In genomic region chr12:81942588-81942987, GRCh38 we compare ENCODE assay signal across 10 cellular contexts.
DNase-seq lines count a peak whose midpoint lies in the region; ATAC-seq and TF ChIP-seq lines count a peak whose summit lies in the region.
"Had no signal": no experiment of that assay in that cellular context is flagged by ENCODE, and none has a peak within 500 bp of the region (broad histone marks: within the 10 kb centered on the region; RNA-seq: fewer than 3 reads in every experiment).

No MANE protein-coding gene starts in this region.

- H3K4me1 ChIP-seq in right atrium auricular region, result no peaks in the 10 kb centered on the region

- no peaks in the 10 kb centered on the region for H3K27me3 ChIP-seq in CD4-positive, alpha-beta T cell (ENCODE audit: control insufficient read depth, insufficient read depth, low read length)
- H3K27me3 ChIP-seq in right atrium auricular region, result no peaks in the 10 kb centered on the region

- H3K36me3 ChIP-seq in right atrium auricular region, result no peaks in the 10 kb centered on the region

- H3K36me3 Mint-ChIP-seq in CD4-positive, alpha-beta T cell (ENCODE audit: low read depth), result no peaks in the 10 kb centered on the region
- H3K36me3 Mint-ChIP-seq in activated T-helper 1 cell treated with anti-CD3 and anti-CD28 coated beads, Interleukin-12 subunit alpha, Interleukin-12 subunit beta, Interleukin-2, Interleukin-4 antibody, amounts not matched to agents 30 ng/mL and 10 ng/mL and 1 ng/mL, durations not matched to agents 14 hours and 24 hours and 36 hours (ENCODE audit: low read depth), result no peaks in the 10 kb centered on the region

- H3K4me1 Mint-ChIP-seq in CD4-positive, alpha-beta T cell (ENCODE audit: low read depth), result peaks cover 60% of the 10 kb centered on the region
- peaks cover 25% of the 10 kb centered on the region for H3K4me1 Mint-ChIP-seq in activated T-helper 1 cell treated with anti-CD3 and anti-CD28 coated beads, Interleukin-12 subunit alpha, Interleukin-12 subunit beta, Interleukin-2, Interleukin-4 antibody, amounts not matched to agents 30 ng/mL and 10 ng/mL and 1 ng/mL, durations not matched to agents 14 hours and 24 hours and 36 hours (ENCODE audit: low read depth)

- POLR2A ChIA-PET in CD4-positive, alpha-beta T cell (lab: Charles Lee), result interaction anchor here (0.7 to 1.4 kb wide), 3 partner anchors 166 to 416 kb away, joined by 3 to 6 read pairs (median 3); partner anchors contain the start of genes CCDC59 and METTL25

- CTCF ChIA-PET in CD4-positive, alpha-beta T cell (lab: Charles Lee), result no interaction called here

- H3K27ac Mint-ChIP-seq in CD4-positive, alpha-beta T cell, result peak overlapping the region; percentile 73
- peak overlapping the region; percentile 45 for H3K27ac Mint-ChIP-seq in activated T-helper 1 cell treated with anti-CD3 and anti-CD28 coated beads, Interleukin-12 subunit alpha, Interleukin-12 subunit beta, Interleukin-2, Interleukin-4 antibody, amounts not matched to agents 30 ng/mL and 10 ng/mL and 1 ng/mL, durations not matched to agents 14 hours and 24 hours and 36 hours

- peak; percentile 68 for ATAC-seq in CD4-positive, alpha-beta T cell (ENCODE audit: poor library complexity)
- ATAC-seq in GM19395 (IDR thresholded peaks at IDR 0.05; ENCODE audit: unreplicated experiment), result peak; percentile 75

- intact Hi-C loops in CD4-positive, alpha-beta T cell (cut with DNase I, micrococcal nuclease), result no loop called here
- intact Hi-C loops in activated T-helper 1 cell treated with anti-CD3 and anti-CD28 coated beads, Interleukin-12 subunit alpha, Interleukin-12 subunit beta, Interleukin-2, Interleukin-4 antibody, amounts not matched to agents 30 ng/mL and 10 ng/mL and 1 ng/mL, durations not matched to agents 14 hours and 24 hours and 36 hours (cut with micrococcal nuclease), result no loop called here

- TF ChIP-seq CTCF in CD4-positive, alpha-beta T cell (IDR thresholded peaks at IDR 0.05), result no peak
- TF ChIP-seq CTCF in GM13976 (IDR thresholded peaks at IDR 0.05; ENCODE audit: borderline replicate concordance, control extremely low read depth, extremely low read depth, insufficient read depth, missing control alignments), result no peak
- TF ChIP-seq CTCF in right atrium auricular region (IDR thresholded peaks at IDR 0.05), result no peak

- no peak overlapping the region for H3K4me3 ChIP-seq in right atrium auricular region

- peaks cover 3% of the 10 kb centered on the region for H3K9me3 Mint-ChIP-seq in CD4-positive, alpha-beta T cell
- H3K9me3 Mint-ChIP-seq in activated T-helper 1 cell treated with anti-CD3 and anti-CD28 coated beads, Interleukin-12 subunit alpha, Interleukin-12 subunit beta, Interleukin-2, Interleukin-4 antibody, amounts not matched to agents 30 ng/mL and 10 ng/mL and 1 ng/mL, durations not matched to agents 14 hours and 24 hours and 36 hours, result no peaks in the 10 kb centered on the region

- H3K4me3 Mint-ChIP-seq in CD4-positive, alpha-beta T cell, result peak overlapping the region; percentile 76
- H3K4me3 Mint-ChIP-seq in activated T-helper 1 cell treated with anti-CD3 and anti-CD28 coated beads, Interleukin-12 subunit alpha, Interleukin-12 subunit beta, Interleukin-2, Interleukin-4 antibody, amounts not matched to agents 30 ng/mL and 10 ng/mL and 1 ng/mL, durations not matched to agents 14 hours and 24 hours and 36 hours, result peak overlapping the region; percentile 32

- DNase-seq in CD4-positive, alpha-beta T cell, result no peak
- DNase-seq in HT-29 (ENCODE audit: low spot score) (peak; percentile 28), GM13976 (ENCODE audit: low spot score) (no peak), NCI-H1417 (lab: John Stamatoyannopoulos, UW) (no peak), right atrium auricular region (ENCODE audit: low spot score) (no peak)
- DNase-seq in activated T-helper 1 cell treated with anti-CD3 and anti-CD28 coated beads, Interleukin-12 subunit alpha, Interleukin-12 subunit beta, Interleukin-2, Interleukin-4 antibody, amounts not matched to agents 30 ng/mL and 10 ng/mL and 1 ng/mL, durations not matched to agents 14 hours and 24 hours and 36 hours (ENCODE audit: low spot score), result peak; percentile 1
- DNase-seq in activated CD4-positive, alpha-beta T cell treated with anti-CD3 and anti-CD28 coated beads for 48 hours, result no peak
- DNase-seq: activated effector memory CD4-positive, alpha-beta T cell treated with anti-CD3 and anti-CD28 coated beads, Interleukin-2, amount 50 U/mL, for 16 hours; NCI-H2081 had no signal

- in situ Hi-C loops in GM13976 (cut with MboI; ENCODE audit: low sequenced_read_pairs, unreplicated experiment), result no loop called here

- H3K27me3 Mint-ChIP-seq in CD4-positive, alpha-beta T cell, result no peaks in the 10 kb centered on the region
- no peaks in the 10 kb centered on the region for H3K27me3 Mint-ChIP-seq in activated T-helper 1 cell treated with anti-CD3 and anti-CD28 coated beads, Interleukin-12 subunit alpha, Interleukin-12 subunit beta, Interleukin-2, Interleukin-4 antibody, amounts not matched to agents 30 ng/mL and 10 ng/mL and 1 ng/mL, durations not matched to agents 14 hours and 24 hours and 36 hours (ENCODE audit: insufficient read depth)

- peak overlapping the region; percentile 21 for H3K27ac ChIP-seq in CD4-positive, alpha-beta T cell (ENCODE audit: low read depth, low read length)
- H3K27ac ChIP-seq in right atrium auricular region, result no peak overlapping the region

- H3K9me3 ChIP-seq in CD4-positive, alpha-beta T cell (ENCODE audit: control insufficient read depth, low read length), result no peaks in the 10 kb centered on the region
- H3K9me3 ChIP-seq in right atrium auricular region, result no peaks in the 10 kb centered on the region

Comparison
In these comparisons a context has a peak if more than half of its experiments do, and no peak if none do; other contexts are left out.
1. DNase-seq: peak in HT-29 (single experiment) and activated T-helper 1 cell treated with anti-CD3 and anti-CD28 coated beads, Interleukin-12 subunit alpha, Interleukin-12 subunit beta, Interleukin-2, Interleukin-4 antibody, amounts not matched to agents 30 ng/mL and 10 ng/mL and 1 ng/mL, durations not matched to agents 14 hours and 24 hours and 36 hours (single experiment); none in CD4-positive, alpha-beta T cell (0 of 10), GM13976 (single experiment), NCI-H1417 (0 of 3), right atrium auricular region (single experiment) and activated CD4-positive, alpha-beta T cell treated with anti-CD3 and anti-CD28 coated beads for 48 hours (single experiment).